23 cellular contexts compared by ENCODE assay signal in the genomic region with DNA sequence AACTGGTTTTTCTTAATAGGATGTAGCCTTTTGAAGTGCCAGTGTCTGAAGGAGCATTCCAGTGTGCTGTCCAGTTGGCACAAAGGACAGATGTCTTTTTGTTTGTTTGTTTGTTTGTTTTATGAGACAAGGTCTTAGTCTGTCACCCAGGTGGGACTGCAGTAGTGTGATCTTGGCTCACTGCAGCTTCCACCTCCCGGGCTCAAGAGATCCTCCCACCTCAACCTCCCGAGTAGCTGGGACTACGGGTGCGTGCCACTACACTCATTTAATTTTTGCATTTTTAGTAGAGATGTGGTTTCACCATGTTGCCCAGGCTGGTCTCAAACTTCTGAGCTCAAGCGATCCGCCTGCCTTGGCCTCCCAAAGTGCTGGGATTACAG. TPM values are rescaled to one million over a fixed set of nuclear protein-coding genes. Genes with fewer than 3 reads are reported as not detected.
DNase-seq lines count a peak whose midpoint lies in the region; ATAC-seq, FAIRE-seq and TF ChIP-seq lines count a peak whose summit lies in the region.
"Had no signal": no experiment of that assay in that cellular context is flagged by ENCODE, and none has a peak within 500 bp of the region (broad histone marks: within the 10 kb centered on the region; RNA-seq: fewer than 3 reads in every experiment).

No MANE protein-coding gene starts in this region.

- no peaks in the 10 kb centered on the region for H4K20me1 ChIP-seq in keratinocyte (ENCODE audit: control insufficient read depth, extremely low read depth, insufficient read depth, low read length)

- H3K27ac Mint-ChIP-seq in stimulated activated naive CD8-positive, alpha-beta T cell treated with anti-CD3 and anti-CD28 coated beads, Interleukin-15, Interleukin-2, amounts not matched to agents 100 ng/mL and 50 ng/mL, for 24 hours: peak overlapping the region; percentile 3
- H3K27ac Mint-ChIP-seq in stimulated activated naive CD8-positive, alpha-beta T cell treated with anti-CD3 and anti-CD28 coated beads, Interleukin-15, amount 100 ng/mL, for 72 hours: no peak overlapping the region
- H3K27ac Mint-ChIP-seq in WTC11 (peak overlapping the region; percentile 46; the same call in 1 of the 2 replicates), type B pancreatic cell (peak overlapping the region; percentile 55)
- H3K27ac Mint-ChIP-seq in CD4-positive, alpha-beta T cell: no peak overlapping the region

- H3K4me1 ChIP-seq in keratinocyte (ENCODE audit: control insufficient read depth, extremely low read depth, insufficient read depth, low read length): peaks cover 35% of the 10 kb centered on the region

- no peaks in the 10 kb centered on the region for H3K27me3 Mint-ChIP-seq in stimulated activated naive CD8-positive, alpha-beta T cell treated with anti-CD3 and anti-CD28 coated beads, Interleukin-15, Interleukin-2, amounts not matched to agents 100 ng/mL and 50 ng/mL, for 24 hours
- no peaks in the 10 kb centered on the region for H3K27me3 Mint-ChIP-seq in stimulated activated naive CD8-positive, alpha-beta T cell treated with anti-CD3 and anti-CD28 coated beads, Interleukin-15, amount 100 ng/mL, for 72 hours
- H3K27me3 Mint-ChIP-seq in WTC11 (ENCODE audit: low read depth) (no peaks in the 10 kb centered on the region), type B pancreatic cell (no peaks in the 10 kb centered on the region)
- H3K27me3 Mint-ChIP-seq in CD4-positive, alpha-beta T cell: no peaks in the 10 kb centered on the region

- H3K27me3 ChIP-seq in keratinocyte (ENCODE audit: control insufficient read depth, extremely low read depth, insufficient read depth, low read length): no peaks in the 10 kb centered on the region
- no peaks in the 10 kb centered on the region for H3K27me3 ChIP-seq in CD4-positive, alpha-beta T cell (ENCODE audit: control insufficient read depth, insufficient read depth, low read length)

- dilution Hi-C loops in keratinocyte (cut with MboI; ENCODE audit: extremely low pct_ligation_motif_present, low sequenced_read_pairs): no loop called here

- no peak for ATAC-seq in stimulated activated naive CD8-positive, alpha-beta T cell treated with anti-CD3 and anti-CD28 coated beads, Interleukin-15, amount 100 ng/mL, for 72 hours
- no peak for ATAC-seq in WTC11
- ATAC-seq in CD4-positive, alpha-beta T cell (ENCODE audit: poor library complexity): no peak
- ATAC-seq: SK-N-SH treated with all-trans-retinoic acid at 6 μM for 48 hours had no signal

- H2AFZ ChIP-seq in keratinocyte (ENCODE audit: control insufficient read depth, low read length): no peak overlapping the region

- intact Hi-C loops in CD4-positive, alpha-beta T cell (cut with DNase I, micrococcal nuclease): no loop called here

- H3K27ac ChIP-seq in keratinocyte (ENCODE audit: control insufficient read depth, insufficient read depth, low read length): peak overlapping the region; percentile 67
- no peak overlapping the region for H3K27ac ChIP-seq in CD4-positive, alpha-beta T cell (ENCODE audit: low read depth, low read length)
- H3K27ac ChIP-seq: C4-2B had no signal

- POLR2A ChIA-PET in WTC11 (lab: Charles Lee): no interaction called here
- POLR2A ChIA-PET in CD4-positive, alpha-beta T cell (lab: Charles Lee): interaction anchor here (1.8 kb wide), 1 partner anchor 35 kb away, joined by 5 read pairs; no protein-coding TSS in a partner anchor

- peaks cover 6% of the 10 kb centered on the region for H3K9me1 ChIP-seq in keratinocyte (ENCODE audit: control insufficient read depth, extremely low read depth, insufficient read depth, low read length)

- CTCF ChIA-PET in WTC11 (lab: Charles Lee): interaction anchor here (1.5 to 1.7 kb wide), 2 partner anchors 28 to 51 kb away, joined by 3 to 13 read pairs; partner anchors contain the start of gene CDS2
- CTCF ChIA-PET in CD4-positive, alpha-beta T cell (lab: Charles Lee): interaction anchor here (1.3 kb wide), 1 partner anchor 20 kb away, joined by 3 read pairs; no protein-coding TSS in a partner anchor

- no peaks in the 10 kb centered on the region for H3K9me3 Mint-ChIP-seq in stimulated activated naive CD8-positive, alpha-beta T cell treated with anti-CD3 and anti-CD28 coated beads, Interleukin-15, Interleukin-2, amounts not matched to agents 100 ng/mL and 50 ng/mL, for 24 hours
- H3K9me3 Mint-ChIP-seq in stimulated activated naive CD8-positive, alpha-beta T cell treated with anti-CD3 and anti-CD28 coated beads, Interleukin-15, amount 100 ng/mL, for 72 hours: no peaks in the 10 kb centered on the region
- H3K9me3 Mint-ChIP-seq in WTC11 (no peaks in the 10 kb centered on the region), type B pancreatic cell (no peaks in the 10 kb centered on the region)
- H3K9me3 Mint-ChIP-seq in CD4-positive, alpha-beta T cell: no peaks in the 10 kb centered on the region

- TF ChIP-seq CTCF in WTC11 (IDR thresholded peaks at IDR 0.05) (no peak), keratinocyte (optimal IDR thresholded peaks at IDR 0.05 in 1 of 3, IDR thresholded peaks at IDR 0.05 in 1 of 3, conservative IDR thresholded peaks at IDR 0.05 in 1 of 3; ENCODE audit: extremely low read depth in 1 of 3, insufficient read depth in 2 of 3, low read length in 3 of 3) (no peak), type B pancreatic cell (conservative IDR thresholded peaks at IDR 0.05) (no peak)
- no peak for TF ChIP-seq CTCF in CD4-positive, alpha-beta T cell (IDR thresholded peaks at IDR 0.05)

- H3K9ac ChIP-seq in keratinocyte (ENCODE audit: control insufficient read depth, extremely low read depth, insufficient read depth, low read length): no peak overlapping the region

- H3K36me3 ChIP-seq in keratinocyte (ENCODE audit: control insufficient read depth in 2 of 2, extremely low read depth in 1 of 2, insufficient read depth in 2 of 2, low read length in 2 of 2): no peaks in the 10 kb centered on the region

- peak overlapping the region; percentile 68 for H3K4me2 ChIP-seq in keratinocyte (ENCODE audit: control insufficient read depth, extremely low read depth, insufficient read depth, low read depth, low read length)

- DNase-seq in stimulated activated naive CD8-positive, alpha-beta T cell treated with anti-CD3 and anti-CD28 coated beads, Interleukin-15, amount 100 ng/mL, for 72 hours: no peak
- no peak for DNase-seq in WTC11 (ENCODE audit: low spot score)
- DNase-seq in keratinocyte (ENCODE audit: low read depth, low spot score): no peak
- no peak for DNase-seq in type B pancreatic cell (ENCODE audit: extremely low spot score, unreplicated experiment)
- DNase-seq in CD4-positive, alpha-beta T cell: no peak
- no peak for DNase-seq in AG08395 (ENCODE audit: low spot score)
- no peak for DNase-seq in NCI-H1417 (lab: John Stamatoyannopoulos, UW)
- DNase-seq: ACHN, AML-193, DMS 273 treated with DMSO at 0.1 percent for 48 hours, DND-41, H7, MM.1S, NCI-H1105, NCI-H1694 treated with DMSO at 0.1 percent for 48 hours, NCI-H510A, NCI-H774, OCI-M1, RPMI8226, SIG-M5 had no signal

- peaks cover 54% of the 10 kb centered on the region for H3K4me1 Mint-ChIP-seq in stimulated activated naive CD8-positive, alpha-beta T cell treated with anti-CD3 and anti-CD28 coated beads, Interleukin-15, Interleukin-2, amounts not matched to agents 100 ng/mL and 50 ng/mL, for 24 hours (ENCODE audit: low read depth)
- H3K4me1 Mint-ChIP-seq in stimulated activated naive CD8-positive, alpha-beta T cell treated with anti-CD3 and anti-CD28 coated beads, Interleukin-15, amount 100 ng/mL, for 72 hours: peaks cover 56% of the 10 kb centered on the region
- H3K4me1 Mint-ChIP-seq in WTC11: peaks cover 31% of the 10 kb centered on the region
- peaks cover 34% of the 10 kb centered on the region for H3K4me1 Mint-ChIP-seq in type B pancreatic cell (ENCODE audit: unreplicated experiment)
- peaks cover 71% of the 10 kb centered on the region for H3K4me1 Mint-ChIP-seq in CD4-positive, alpha-beta T cell (ENCODE audit: low read depth)

- peaks cover 8% of the 10 kb centered on the region for H3K36me3 Mint-ChIP-seq in stimulated activated naive CD8-positive, alpha-beta T cell treated with anti-CD3 and anti-CD28 coated beads, Interleukin-15, Interleukin-2, amounts not matched to agents 100 ng/mL and 50 ng/mL, for 24 hours (ENCODE audit: low read depth)
- H3K36me3 Mint-ChIP-seq in WTC11 (no peaks in the 10 kb centered on the region), type B pancreatic cell (peaks cover 5% of the 10 kb centered on the region)
- H3K36me3 Mint-ChIP-seq in CD4-positive, alpha-beta T cell (ENCODE audit: low read depth): peaks cover 4% of the 10 kb centered on the region

- no peak for FAIRE-seq in keratinocyte (lab: Jason Lieb, UNC)

- peaks cover 60% of the 10 kb centered on the region for H3K79me2 ChIP-seq in keratinocyte (ENCODE audit: control insufficient read depth, insufficient read depth, low read length)

- no peaks in the 10 kb centered on the region for H3K9me3 ChIP-seq in keratinocyte (ENCODE audit: control insufficient read depth, low read depth, low read length)
- no peaks in the 10 kb centered on the region for H3K9me3 ChIP-seq in CD4-positive, alpha-beta T cell (ENCODE audit: control insufficient read depth, low read length)

- no peak overlapping the region for H3K4me3 ChIP-seq in keratinocyte (ENCODE audit: control insufficient read depth in 2 of 3, extremely low read depth in 1 of 3, insufficient read depth in 2 of 3, low read depth in 1 of 3, low read length in 3 of 3)

- H3K4me3 Mint-ChIP-seq in stimulated activated naive CD8-positive, alpha-beta T cell treated with anti-CD3 and anti-CD28 coated beads, Interleukin-15, Interleukin-2, amounts not matched to agents 100 ng/mL and 50 ng/mL, for 24 hours: no peak overlapping the region
- H3K4me3 Mint-ChIP-seq in stimulated activated naive CD8-positive, alpha-beta T cell treated with anti-CD3 and anti-CD28 coated beads, Interleukin-15, amount 100 ng/mL, for 72 hours: no peak overlapping the region
- no peak overlapping the region for H3K4me3 Mint-ChIP-seq in WTC11
- no peak overlapping the region for H3K4me3 Mint-ChIP-seq in type B pancreatic cell
- H3K4me3 Mint-ChIP-seq in CD4-positive, alpha-beta T cell: no peak overlapping the region

RNA-seq across cellular contexts. Expression of gene CDS2, which starts 27.7 kb away (rescaled TPM):
- total RNA-seq in WTC11 (2021): 49.1 to 56.6 TPM (median 54.9 TPM) in 3 replicates
- 38.9 to 67.1 TPM (median 52.6 TPM) in 3 replicates for polyA plus RNA-seq in keratinocyte
- 7.3 TPM for polyA plus RNA-seq in keratinocyte (2011; ENCODE audit: low read depth)
- 23.1 and 51.5 TPM in 2 replicates for polyA plus RNA-seq in keratinocyte (2011; cell fraction: cytosol; rRNA removed)
- 47.7 and 53.7 TPM in 2 replicates for polyA plus RNA-seq in keratinocyte (2011; cell fraction: nucleus; rRNA removed)
- polyA plus RNA-seq in keratinocyte (2012; ENCODE audit: low replicate concordance): 8.0 and 20.6 TPM in 2 replicates
- polyA minus RNA-seq in keratinocyte: 74.3 to 79.1 TPM (median 76.6 TPM) in 3 replicates
- polyA minus RNA-seq in keratinocyte (2011; cell fraction: cytosol; rRNA and poly(A)+ RNA removed): 18.8 TPM
- polyA minus RNA-seq in keratinocyte (2011; cell fraction: nucleus; rRNA and poly(A)+ RNA removed): 33.1 and 87.6 TPM in 2 replicates
- 41.5 and 44.4 TPM in 2 replicates for total RNA-seq in type B pancreatic cell (ENCODE audit: low replicate concordance)
- 10 to 100 TPM; 62.4 to 65.0 TPM for total RNA-seq in CD4-positive, alpha-beta T cell

RNA-seq across cellular contexts. Expression of gene PCNA, which starts 34.8 kb away (rescaled TPM):
- total RNA-seq in WTC11 (2021): 239 to 262 TPM (median 240 TPM) in 3 replicates
- polyA plus RNA-seq in keratinocyte: 54.0 to 139 TPM (median 130 TPM) in 3 replicates
- polyA plus RNA-seq in keratinocyte (2011; ENCODE audit: low read depth): 39.7 TPM
- polyA plus RNA-seq in keratinocyte (2011; cell fraction: cytosol; rRNA removed): 68.9 and 97.6 TPM in 2 replicates
- 60.8 and 76.0 TPM in 2 replicates for polyA plus RNA-seq in keratinocyte (2011; cell fraction: nucleus; rRNA removed)
- polyA plus RNA-seq in keratinocyte (2012; ENCODE audit: low replicate concordance): 51.1 and 98.6 TPM in 2 replicates
- polyA minus RNA-seq in keratinocyte: 52.6 to 91.3 TPM (median 85.1 TPM) in 3 replicates
- 91.3 TPM for polyA minus RNA-seq in keratinocyte (2011; cell fraction: cytosol; rRNA and poly(A)+ RNA removed)
- polyA minus RNA-seq in keratinocyte (2011; cell fraction: nucleus; rRNA and poly(A)+ RNA removed): 29.8 and 30.2 TPM in 2 replicates
- 128 and 180 TPM in 2 replicates for total RNA-seq in type B pancreatic cell (ENCODE audit: low replicate concordance)
- 10 to 100 TPM; 32.6 to 33.0 TPM for total RNA-seq in CD4-positive, alpha-beta T cell

RNA-seq across cellular contexts. Expression of gene TMEM230, which starts 41.7 kb away (rescaled TPM):
- total RNA-seq in WTC11 (2021) (72.7 to 78.4 TPM (median 73.9 TPM) in 3 replicates), type B pancreatic cell (ENCODE audit: low replicate concordance) (87.0 and 87.5 TPM in 2 replicates)
- 89.3 to 122 TPM (median 102 TPM) in 3 replicates for polyA plus RNA-seq in keratinocyte
- polyA plus RNA-seq in keratinocyte (2011; ENCODE audit: low read depth): 26.1 TPM
- polyA plus RNA-seq in keratinocyte (2011; cell fraction: cytosol; rRNA removed): 130 and 179 TPM in 2 replicates
- polyA plus RNA-seq in keratinocyte (2011; cell fraction: nucleus; rRNA removed): 46.7 and 48.1 TPM in 2 replicates
- polyA plus RNA-seq in keratinocyte (2012; ENCODE audit: low replicate concordance): 49.1 and 76.7 TPM in 2 replicates
- 39.4 to 61.9 TPM (median 58.0 TPM) in 3 replicates for polyA minus RNA-seq in keratinocyte
- 64.5 TPM for polyA minus RNA-seq in keratinocyte (2011; cell fraction: cytosol; rRNA and poly(A)+ RNA removed)
- 13.1 and 17.8 TPM in 2 replicates for polyA minus RNA-seq in keratinocyte (2011; cell fraction: nucleus; rRNA and poly(A)+ RNA removed)
- total RNA-seq in CD4-positive, alpha-beta T cell: 10 to 100 TPM; 22.6 to 27.1 TPM

Comparison
In these comparisons a context has a peak if more than half of its experiments do, and no peak if none do; other contexts are left out.
1. H3K27ac Mint-ChIP-seq: peak in stimulated activated naive CD8-positive, alpha-beta T cell treated with anti-CD3 and anti-CD28 coated beads, Interleukin-15, Interleukin-2, amounts not matched to agents 100 ng/mL and 50 ng/mL, for 24 hours (single experiment), WTC11 (single experiment) and type B pancreatic cell (single experiment); none in stimulated activated naive CD8-positive, alpha-beta T cell treated with anti-CD3 and anti-CD28 coated beads, Interleukin-15, amount 100 ng/mL, for 72 hours (0 of 2) and CD4-positive, alpha-beta T cell (single experiment).